In the genomic region with DNA sequence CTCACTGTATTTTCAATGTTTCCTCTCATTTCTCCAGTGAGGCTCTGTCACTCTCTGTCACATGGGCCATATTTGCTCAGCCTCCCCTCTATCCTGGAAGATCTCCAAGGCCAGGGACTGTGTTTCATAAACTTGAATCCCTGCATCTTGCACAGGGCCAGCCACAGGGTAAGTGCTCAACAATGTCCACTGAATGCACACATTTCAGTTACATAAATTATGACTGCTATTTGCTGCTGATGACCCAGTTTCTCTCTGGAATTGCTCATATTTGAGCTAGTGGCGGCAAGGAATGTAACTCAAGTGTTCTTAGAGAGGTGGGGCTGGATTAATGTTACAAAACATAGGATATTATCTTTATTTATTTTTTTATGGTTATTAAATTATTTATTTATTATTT, we compare ENCODE assay signal across 24 cellular contexts. TPM values are rescaled to one million over a fixed set of nuclear protein-coding genes. Genes with fewer than 3 reads are reported as not detected.
DNase-seq lines count a peak whose midpoint lies in the region; ATAC-seq, FAIRE-seq and TF ChIP-seq lines count a peak whose summit lies in the region.
"Had no signal": no experiment of that assay in that cellular context is flagged by ENCODE, and none has a peak within 500 bp of the region (broad histone marks: within the 10 kb centered on the region; RNA-seq: fewer than 3 reads in every experiment).

No MANE protein-coding gene starts in this region.

- no peak for TF ChIP-seq POLR2A in GM12878 (IDR thresholded peaks at IDR 0.05; ENCODE audit: low read depth, low read length)

- H3K79me2 ChIP-seq in Karpas-422 (ENCODE audit: low read length), result no peaks in the 10 kb centered on the region
- H3K79me2 ChIP-seq in GM12878 (ENCODE audit: control insufficient read depth, insufficient read depth, low read length), result no peaks in the 10 kb centered on the region

- H3K9ac ChIP-seq in Karpas-422 (ENCODE audit: low read length) (no peak overlapping the region), GM12878 (ENCODE audit: control insufficient read depth, insufficient read depth, low read length) (no peak overlapping the region)
- H3K9ac ChIP-seq: BLaER1 treated with 17β-estradiol and CSF1 and Interleukin-3, amounts not matched to agents 10 nM and 100 nM had no signal

- no peak for TF ChIP-seq EP300 in GM12878 (IDR thresholded peaks at IDR 0.05; ENCODE audit: borderline replicate concordance in 1 of 2, control insufficient read depth in 1 of 2, low read depth in 2 of 2, low read length in 2 of 2)

- no peaks in the 10 kb centered on the region for H4K20me1 ChIP-seq in Karpas-422 (ENCODE audit: insufficient read depth, low read depth, low read length)
- no peaks in the 10 kb centered on the region for H4K20me1 ChIP-seq in GM12878 (ENCODE audit: control insufficient read depth, insufficient read depth)
- H4K20me1 ChIP-seq: BLaER1 treated with 17β-estradiol and CSF1 and Interleukin-3, amounts not matched to agents 10 nM and 100 nM had no signal

- no peaks in the 10 kb centered on the region for H3K36me3 ChIP-seq in Karpas-422 (ENCODE audit: insufficient read depth, low read length)
- H3K36me3 ChIP-seq in GM12878 (ENCODE audit: control insufficient read depth in 2 of 2, insufficient read depth in 2 of 2, low read length in 1 of 2), result no peaks in the 10 kb centered on the region
- H3K36me3 ChIP-seq: BE2C; BLaER1 treated with 17β-estradiol and CSF1 and Interleukin-3, amounts not matched to agents 10 nM and 100 nM; HAP-1 had no signal

- H3K27me3 ChIP-seq in Karpas-422 (ENCODE audit: low read length) (no peaks in the 10 kb centered on the region), GM12878 (replicated peaks in 1 of 2; ENCODE audit: control insufficient read depth in 2 of 2, insufficient read depth in 2 of 2, low read length in 1 of 2) (no peaks in the 10 kb centered on the region)
- H3K27me3 ChIP-seq: BE2C; BLaER1 treated with 17β-estradiol and CSF1 and Interleukin-3, amounts not matched to agents 10 nM and 100 nM had no signal

- no peak for TF ChIP-seq RAD21 in GM12878 (IDR thresholded peaks at IDR 0.05; ENCODE audit: insufficient read depth, low read depth, low read length)

- intact Hi-C loops in GM12878 (cut with micrococcal nuclease; ENCODE audit: unreplicated experiment), result no loop called here

- H3K4me1 ChIP-seq in Karpas-422 (ENCODE audit: low read length) (peaks cover 3% of the 10 kb centered on the region), GM12878 (ENCODE audit: control insufficient read depth, insufficient read depth, low read length) (peaks cover 27% of the 10 kb centered on the region)
- H3K4me1 ChIP-seq: A549, BE2C, HAP-1 had no signal

- DNase-seq in DMS53 (lab: John Stamatoyannopoulos, UW), result peak; percentile 36
- DNase-seq in Karpas-422, result peak; percentile 22
- DNase-seq in GM12878 (ENCODE audit: low read depth, low spot score), result no peak
- no peak for DNase-seq in CD1c-positive myeloid dendritic cell (ENCODE audit: extremely low spot score)
- DNase-seq: 8988T; ACHN; AML-193; BE2C; Calu3; CD4-positive, alpha-beta memory T cell; COR-L47; DMS79; EL; GDM1; GOT3; HFFc6 had no signal

- no peak for TF ChIP-seq CTCF in GM12878 (IDR thresholded peaks at IDR 0.05 in 2 of 3, conservative IDR thresholded peaks at IDR 0.05 in 1 of 3; ENCODE audit: control insufficient read depth in 2 of 3, extremely low read depth in 1 of 3, insufficient read depth in 1 of 3, low read depth in 3 of 3, low read length in 3 of 3)

- SMC1A ChIA-PET in GM12878 (lab: Charles Lee; ENCODE audit: uncharacterized antibody, unreplicated experiment), result interaction anchor here (1.2 kb wide), 1 partner anchor 13 kb away, joined by 4 read pairs; no protein-coding TSS in a partner anchor

- no TSS peak for BruUV-seq in GM12878 (replicated peaks; lab: Mats Ljungman, UMichigan)

- H3K27ac ChIP-seq in Karpas-422 (ENCODE audit: low read length) (no peak overlapping the region), GM12878 (ENCODE audit: control insufficient read depth, insufficient read depth) (no peak overlapping the region)
- H3K27ac ChIP-seq: A549; BLaER1 treated with 17β-estradiol and CSF1 and Interleukin-3, amounts not matched to agents 10 nM and 100 nM had no signal

- H3K4me3 ChIP-seq in Karpas-422 (ENCODE audit: low read length) (no peak overlapping the region), GM12878 (no peak overlapping the region)
- H3K4me3 ChIP-seq: A549; BLaER1 treated with 17β-estradiol and CSF1 and Interleukin-3, amounts not matched to agents 10 nM and 100 nM; HAP-1 had no signal

- H3K4me2 ChIP-seq in Karpas-422 (ENCODE audit: low read depth, low read length, poor library complexity, severe bottlenecking), result no peak overlapping the region
- H3K4me2 ChIP-seq in GM12878 (ENCODE audit: control insufficient read depth, insufficient read depth), result no peak overlapping the region
- H3K4me2 ChIP-seq: A549; BLaER1 treated with 17β-estradiol and CSF1 and Interleukin-3, amounts not matched to agents 10 nM and 100 nM had no signal

- H2AFZ ChIP-seq in Karpas-422 (ENCODE audit: low read length), result no peak overlapping the region
- H2AFZ ChIP-seq in GM12878 (ENCODE audit: control insufficient read depth, low read depth, low read length), result no peak overlapping the region

- H3K9me3 ChIP-seq in Karpas-422 (ENCODE audit: low read length) (no peaks in the 10 kb centered on the region), GM12878 (replicated peaks; ENCODE audit: control insufficient read depth, insufficient read depth, low read length) (no peaks in the 10 kb centered on the region; the same call in 2 of the 3 replicates)
- H3K9me3 ChIP-seq: A549; BE2C; BLaER1 treated with 17β-estradiol and CSF1 and Interleukin-3, amounts not matched to agents 10 nM and 100 nM; HAP-1 had no signal

- CTCF ChIA-PET in GM12878 (lab: Yijun Ruan, JAX), result no interaction called here

- POLR2A ChIA-PET in GM12878 (lab: Charles Lee), result interaction anchor here (0.5 kb wide), 1 partner anchor 35 kb away, joined by 8 read pairs; no protein-coding TSS in a partner anchor

- RAD21 ChIA-PET in GM12878 (lab: Charles Lee; ENCODE audit: unreplicated experiment), result no interaction called here

- in situ Hi-C loops in GM12878 (cut with MboI), result no loop called here

- 96% methylated on average over 1 of the region's 1 CpG for WGBS in GM12878 (ENCODE audit: insufficient coverage, insufficient replicate concordance, low lambda C conversion rate, missing lambda C conversion rate)

- no peak for ATAC-seq in GM12878
- ATAC-seq in HG02852 (IDR thresholded peaks at IDR 0.05; ENCODE audit: unreplicated experiment), result no peak
- no peak for ATAC-seq in HG03571 (IDR thresholded peaks at IDR 0.05; ENCODE audit: unreplicated experiment)
- ATAC-seq: A549 had no signal

- no peak for FAIRE-seq in GM12878 (lab: Jason Lieb, UNC)
- FAIRE-seq: GM18507, H54 had no signal

- no peaks in the 10 kb centered on the region for H3K9me2 ChIP-seq in Karpas-422 (replicated peaks; ENCODE audit: insufficient read depth, low read length)

RNA-seq across cellular contexts. Expression of a gene that starts 6.1 kb away (rescaled TPM):
- not detected in 2 replicates for total RNA-seq in Karpas-422 (2014; rRNA removed; shearing (Covaris generic); ENCODE audit: low replicate concordance)
- not detected in 2 replicates for total RNA-seq in GM12878 (2013; cell fraction: nucleolus; rRNA removed)
- total RNA-seq in GM12878 (2014; rRNA removed) (not detected in 2 replicates), GM12878 (2014; rRNA removed; fragmentation: Illumina TruSeq; extraction: Trizol) (0.27 TPM in 1 of 2 replicates, not detected in the other), GM12878 (2021) (0.36 TPM in 1 of 2 replicates, not detected in the other)
- 4.4 TPM for polyA plus RNA-seq in GM12878 (2011; ENCODE audit: low read depth)
- polyA plus RNA-seq in GM12878 (2011; rRNA removed) (0.31 TPM in 1 of 2 replicates, not detected in the other), GM12878 (2014; fragmentation: Illumina TruSeq; extraction: Trizol) (0.35 TPM in 1 of 2 replicates, not detected in the other), GM12878 (2014; fragmentation: Nextera tagmentation; extraction: Ambion mirVana) (under 1 TPM; 0.18 to 0.21 TPM), GM12878 (2014; rRNA removed) (0.29 TPM in 1 of 2 replicates, not detected in the other), GM12878 (2016; fragmentation: Nextera tagmentation; extraction: Ambion mirVana) (not detected)
- polyA plus RNA-seq in GM12878 (2011; cell fraction: cytosol; rRNA removed), result 0.27 and 0.55 TPM in 2 replicates
- polyA plus RNA-seq in GM12878 (2011; cell fraction: nucleus; rRNA removed), result 0.22 TPM in 1 of 2 replicates, not detected in the other
- polyA plus RNA-seq in GM12878 (2012), result 1.8 and 2.9 TPM in 2 replicates
- polyA minus RNA-seq in GM12878 (2011; rRNA and poly(A)+ RNA removed), result not detected in 2 replicates
- polyA minus RNA-seq in GM12878 (2011; cell fraction: cytosol; rRNA and poly(A)+ RNA removed), result not detected in 2 replicates
- not detected in 2 replicates for polyA minus RNA-seq in GM12878 (2011; cell fraction: nucleus; rRNA and poly(A)+ RNA removed)
- total RNA-seq: Calu3, HFFc6 had no signal
- polyA plus RNA-seq: A549 had no signal

RNA-seq across cellular contexts. Expression of a gene that starts 27.4 kb away (rescaled TPM):
- total RNA-seq in Karpas-422 (2014; rRNA removed; shearing (Covaris generic); ENCODE audit: low replicate concordance), result 3.7 and 6.1 TPM in 2 replicates
- total RNA-seq in GM12878 (2013; cell fraction: nucleolus; rRNA removed), result 0.81 TPM in 1 of 2 replicates, not detected in the other
- total RNA-seq in GM12878 (2014; rRNA removed) (6.9 and 9.0 TPM in 2 replicates), GM12878 (2014; rRNA removed; fragmentation: Illumina TruSeq; extraction: Trizol) (5.2 and 6.2 TPM in 2 replicates), GM12878 (2021) (4.9 and 6.6 TPM in 2 replicates)
- polyA plus RNA-seq in GM12878 (2011; ENCODE audit: low read depth), result 39.7 TPM
- polyA plus RNA-seq in GM12878 (2011; rRNA removed) (9.3 and 12.2 TPM in 2 replicates), GM12878 (2014; fragmentation: Illumina TruSeq; extraction: Trizol) (8.1 and 8.5 TPM in 2 replicates), GM12878 (2014; fragmentation: Nextera tagmentation; extraction: Ambion mirVana) (10 to 100 TPM; 21.0 to 34.6 TPM), GM12878 (2014; rRNA removed) (5.2 and 7.6 TPM in 2 replicates), GM12878 (2016; fragmentation: Nextera tagmentation; extraction: Ambion mirVana) (1 to 10 TPM; 5.1 to 6.2 TPM)
- 6.7 and 7.4 TPM in 2 replicates for polyA plus RNA-seq in GM12878 (2011; cell fraction: cytosol; rRNA removed)
- 2.0 and 5.1 TPM in 2 replicates for polyA plus RNA-seq in GM12878 (2011; cell fraction: nucleus; rRNA removed)
- 23.9 and 27.5 TPM in 2 replicates for polyA plus RNA-seq in GM12878 (2012)
- polyA minus RNA-seq in GM12878 (2011; rRNA and poly(A)+ RNA removed), result 5.9 and 10.5 TPM in 2 replicates
- 2.6 TPM in 1 of 2 replicates, not detected in the other for polyA minus RNA-seq in GM12878 (2011; cell fraction: cytosol; rRNA and poly(A)+ RNA removed)
- polyA minus RNA-seq in GM12878 (2011; cell fraction: nucleus; rRNA and poly(A)+ RNA removed), result 1.2 TPM in 1 of 2 replicates, not detected in the other
- total RNA-seq: Calu3; CD4-positive, alpha-beta memory T cell; HFFc6 had no signal
- polyA plus RNA-seq: A549, CD14-positive monocyte had no signal

RNA-seq across cellular contexts. Expression of a gene that starts 47.0 kb away (rescaled TPM):
- not detected in 2 replicates for total RNA-seq in Karpas-422 (2014; rRNA removed; shearing (Covaris generic); ENCODE audit: low replicate concordance)
- total RNA-seq in GM12878 (2013; cell fraction: nucleolus; rRNA removed), result not detected in 2 replicates
- total RNA-seq in GM12878 (2014; rRNA removed), result not detected in 2 replicates
- not detected in 2 replicates for total RNA-seq in GM12878 (2014; rRNA removed; fragmentation: Illumina TruSeq; extraction: Trizol)
- total RNA-seq in GM12878 (2021), result not detected in 2 replicates
- not detected for polyA plus RNA-seq in GM12878 (2011; ENCODE audit: low read depth)
- polyA plus RNA-seq in GM12878 (2011; rRNA removed), result not detected in 2 replicates
- polyA plus RNA-seq in GM12878 (2011; cell fraction: cytosol; rRNA removed), result not detected in 2 replicates
- not detected in 2 replicates for polyA plus RNA-seq in GM12878 (2011; cell fraction: nucleus; rRNA removed)
- polyA plus RNA-seq in GM12878 (2012), result 0.27 and 0.39 TPM in 2 replicates
- polyA plus RNA-seq in GM12878 (2014; fragmentation: Illumina TruSeq; extraction: Trizol), result 0.46 TPM in 1 of 2 replicates, not detected in the other
- under 1 TPM; 0.29 to 0.40 TPM for polyA plus RNA-seq in GM12878 (2014; fragmentation: Nextera tagmentation; extraction: Ambion mirVana)
- 0.33 and 0.91 TPM in 2 replicates for polyA plus RNA-seq in GM12878 (2014; rRNA removed)
- under 1 TPM; 0.39 to 0.44 TPM for polyA plus RNA-seq in GM12878 (2016; fragmentation: Nextera tagmentation; extraction: Ambion mirVana)
- polyA minus RNA-seq in GM12878 (2011; rRNA and poly(A)+ RNA removed), result 0.36 TPM in 1 of 2 replicates, not detected in the other
- not detected in 2 replicates for polyA minus RNA-seq in GM12878 (2011; cell fraction: cytosol; rRNA and poly(A)+ RNA removed)
- not detected in 2 replicates for polyA minus RNA-seq in GM12878 (2011; cell fraction: nucleus; rRNA and poly(A)+ RNA removed)
- total RNA-seq: Calu3; CD4-positive, alpha-beta memory T cell; HFFc6 had no signal
- polyA plus RNA-seq: A549; CD14-positive monocyte; CD4-positive, alpha-beta memory T cell had no signal

Comparison
In these comparisons a context has a peak if more than half of its experiments do, and no peak if none do; other contexts are left out.
1. DNase-seq: peak in DMS53 (single experiment) and Karpas-422 (single experiment); none in GM12878 (single experiment) and CD1c-positive myeloid dendritic cell (single experiment).